1 cellular context compared by ENCODE assay signal in the genomic region with DNA sequence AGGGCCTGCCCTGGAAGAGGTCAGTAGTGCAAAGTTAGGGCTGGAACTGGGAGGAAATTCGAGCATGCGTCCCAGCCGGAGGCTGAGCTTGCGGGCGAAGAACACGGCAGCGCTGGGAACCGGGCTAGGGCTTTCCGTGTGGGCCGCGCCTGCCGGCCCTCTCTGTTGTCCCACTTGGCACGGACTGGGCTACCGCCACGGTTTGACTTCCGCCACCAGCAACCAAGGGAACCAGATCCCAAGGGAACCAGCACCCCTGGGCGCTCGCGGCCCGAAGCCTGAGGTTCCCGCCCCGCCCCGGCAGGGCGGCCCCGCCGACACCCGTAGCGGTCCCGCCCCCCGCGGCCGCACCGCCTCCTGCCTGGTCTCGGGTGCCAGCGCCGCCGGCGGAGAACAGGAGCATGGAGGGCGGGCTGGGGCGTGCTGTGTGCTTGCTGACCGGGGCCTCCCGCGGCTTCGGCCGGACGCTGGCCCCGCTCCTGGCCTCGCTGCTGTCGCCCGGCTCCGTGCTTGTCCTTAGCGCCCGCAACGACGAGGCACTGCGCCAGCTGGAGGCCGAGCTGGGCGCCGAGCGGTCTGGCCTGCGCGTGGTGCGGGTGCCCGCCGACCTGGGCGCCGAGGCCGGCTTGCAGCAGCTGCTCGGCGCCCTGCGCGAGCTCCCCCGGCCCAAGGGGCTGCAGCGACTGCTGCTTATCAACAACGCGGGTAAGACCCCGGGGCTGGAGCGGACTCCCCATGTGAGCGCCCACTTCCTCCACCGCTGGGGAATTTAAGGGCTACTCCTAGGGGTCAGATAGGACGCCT.
TF ChIP-seq lines count a peak whose summit lies in the region.

A gene (plus strand): TSS at position 377 of the 804 bp plus-strand sequence. CDS start 25 bp downstream, at position 402.

TF ChIP-seq in K562, 482 proteins besides CTCF, POLR2A, EP300 and RAD21 (continued from another document):
- TF ChIP-seq MTA1 (IDR thresholded peaks at IDR 0.05; ENCODE audit: borderline replicate concordance) (no peak), ELF4 (CRISPR knock-in tag; IDR thresholded peaks at IDR 0.05) (no peak), MAFF (IDR thresholded peaks at IDR 0.05; ENCODE audit: low read length) (no peak), E2F3 (CRISPR knock-in tag; IDR thresholded peaks at IDR 0.05) (peak; percentile 65; the same call in 1 of the 2 replicates), ZNF644 (tag; IDR thresholded peaks at IDR 0.05; ENCODE audit: low read depth) (no peak), ZBTB17 (CRISPR knock-in tag; IDR thresholded peaks at IDR 0.05) (0 out of 2 replicates have a peak, but pooled peaks have one; percentile 19), ZNF133 (CRISPR knock-in tag; IDR thresholded peaks at IDR 0.05) (no peak)
